1 cellular context compared by ENCODE assay signal in genomic region chr3:95408464-95408862, GRCh38.
TF ChIP-seq lines count a peak whose summit lies in the region.

No MANE protein-coding gene starts in this region.

TF ChIP-seq in H1, 55 proteins besides CTCF, POLR2A, EP300 and RAD21 (continued from another document):
- TF ChIP-seq E2F6 (IDR thresholded peaks at IDR 0.05) (peak; percentile 74), KDM1A (IDR thresholded peaks at IDR 0.05; ENCODE audit: borderline replicate concordance, low read length) (no peak), POLR2AphosphoS5 (IDR thresholded peaks at IDR 0.05; ENCODE audit: low read depth, low read length) (no peak)
TF ChIP-seq in H1: peak in this region for 4.
